ENCODE assay signal across 1 cellular context in genomic region chr3:195714380-195715011, GRCh38.
TF ChIP-seq lines count a peak whose summit lies in the region.

No MANE protein-coding gene starts in this region.

TF ChIP-seq in IMR-90, 13 proteins besides CTCF, POLR2A, EP300 and RAD21 (continued from another document):
- TF ChIP-seq RFX5 (IDR thresholded peaks at IDR 0.05; ENCODE audit: low read depth, low read length) (no peak), BHLHE40 (IDR thresholded peaks at IDR 0.05; ENCODE audit: low read depth, low read length) (no peak), MAZ (IDR thresholded peaks at IDR 0.05; ENCODE audit: borderline replicate concordance, low read depth, low read length) (no peak), CHD1 (IDR thresholded peaks at IDR 0.05; ENCODE audit: low read depth, low read length) (no peak), NFE2L2 (IDR thresholded peaks at IDR 0.05; ENCODE audit: low read depth, low read length) (no peak), USF2 (IDR thresholded peaks at IDR 0.05; ENCODE audit: low read depth, low read length) (no peak)
TF ChIP-seq in IMR-90: peak in this region for 0.
